1 cellular context compared by ENCODE assay signal in the genomic region with DNA sequence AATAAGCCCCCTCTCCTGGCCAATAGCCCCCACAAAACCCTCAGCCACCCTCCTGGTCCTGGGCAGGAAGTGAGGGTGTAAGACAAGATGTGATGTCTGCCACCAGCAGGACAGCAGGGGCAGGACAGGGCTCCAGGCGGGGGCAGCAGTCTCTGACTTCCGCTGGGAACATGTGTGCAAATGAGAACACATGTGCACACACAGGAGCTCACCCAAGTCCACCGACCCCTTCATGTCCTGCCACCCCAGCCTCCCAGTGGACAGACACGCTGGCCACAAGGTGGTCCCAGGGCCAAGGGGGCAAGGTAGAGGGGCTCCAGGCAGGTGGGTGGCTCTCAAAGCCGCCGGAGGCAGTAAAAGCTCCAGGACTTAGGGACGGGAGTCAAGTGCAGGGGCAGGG.
TF ChIP-seq lines count a peak whose summit lies in the region.

No MANE protein-coding gene starts in this region.

TF ChIP-seq in GM23338, 12 proteins besides CTCF, POLR2A, EP300 and RAD21 (continued from another document):
- TF ChIP-seq REST (IDR thresholded peaks at IDR 0.05; ENCODE audit: unreplicated experiment) (no peak), ZNF462 (CRISPR knock-in tag; IDR thresholded peaks at IDR 0.05) (no peak), JUNB (IDR thresholded peaks at IDR 0.05; ENCODE audit: unreplicated experiment) (no peak), ETS1 (IDR thresholded peaks at IDR 0.05) (no peak), EZH2phosphoT487 (IDR thresholded peaks at IDR 0.05; ENCODE audit: unreplicated experiment) (no peak), EZH2 (IDR thresholded peaks at IDR 0.05; ENCODE audit: low read depth, unreplicated experiment) (no peak), ZNF114 (CRISPR knock-in tag; IDR thresholded peaks at IDR 0.05) (no peak), POLR2AphosphoS5 (IDR thresholded peaks at IDR 0.05; ENCODE audit: low read depth) (no peak), CREB1 (CRISPR knock-in tag; IDR thresholded peaks at IDR 0.05; ENCODE audit: low read depth) (no peak), STAT1 (IDR thresholded peaks at IDR 0.05; ENCODE audit: unreplicated experiment) (no peak), NANOG (IDR thresholded peaks at IDR 0.05; ENCODE audit: borderline replicate concordance) (no peak)
